Comparison of ENCODE assay signal across 9 cellular contexts in genomic region chr4:81562093-81562492, GRCh38.
DNase-seq lines count a peak whose midpoint lies in the region; ATAC-seq lines count a peak whose summit lies in the region.
"Had no signal": no experiment of that assay in that cellular context is flagged by ENCODE, and none has a peak within 500 bp of the region (broad histone marks: within the 10 kb centered on the region; RNA-seq: fewer than 3 reads in every experiment).

No MANE protein-coding gene starts in this region.

- H3K27me3 Mint-ChIP-seq in activated CD4-positive, alpha-beta T cell treated with anti-CD3 and anti-CD28 coated beads, Interleukin-2, amount 10 ng/mL, durations not matched to agents 24 days and 14 days: no peaks in the 10 kb centered on the region
- H3K27me3 Mint-ChIP-seq in stimulated activated memory B cell treated with anti-CD40 and anti-IgM and Interleukin-4, amounts not matched to agents 10 μg/mL and 1 μg/mL and 100 μg/mL, for 72 hours: no peaks in the 10 kb centered on the region

- H2AFZ ChIP-seq in mesenchymal stem cell (ENCODE audit: low read depth, low read length): no peak overlapping the region

- no peak overlapping the region for H3K23ac ChIP-seq in mesenchymal stem cell (ENCODE audit: low read length in 2 of 2)

- peak; percentile 95 for ATAC-seq in HG02840 (IDR thresholded peaks at IDR 0.05; ENCODE audit: low FRiP score, unreplicated experiment)
- ATAC-seq in stimulated activated memory B cell treated with anti-CD40 and anti-IgM and Interleukin-4, amounts not matched to agents 10 μg/mL and 1 μg/mL and 100 μg/mL, for 72 hours: peak; percentile 97

- no peaks in the 10 kb centered on the region for H3K36me3 ChIP-seq in mesenchymal stem cell (ENCODE audit: control insufficient read depth in 1 of 2, insufficient read depth in 2 of 2, low read depth in 1 of 2, low read length in 2 of 2)

- H3K4me3 ChIP-seq in mesenchymal stem cell (ENCODE audit: insufficient read depth in 1 of 2, low read depth in 1 of 2, low read length in 2 of 2): no peak overlapping the region

- H2BK15ac ChIP-seq in mesenchymal stem cell (ENCODE audit: low read depth, poor library complexity, severe bottlenecking): no peak overlapping the region

- no peak overlapping the region for H3K9ac ChIP-seq in mesenchymal stem cell (ENCODE audit: low read length)

- no peak overlapping the region for H3K14ac ChIP-seq in mesenchymal stem cell (ENCODE audit: low read length in 2 of 2)

- no peak overlapping the region for H3K4me2 ChIP-seq in mesenchymal stem cell (ENCODE audit: low read length, poor library complexity, severe bottlenecking)

- no peak overlapping the region for H2BK12ac ChIP-seq in mesenchymal stem cell (ENCODE audit: low read length in 2 of 2)

- no peak overlapping the region for H4K8ac ChIP-seq in mesenchymal stem cell (ENCODE audit: low read length)

- H3K27me3 ChIP-seq in mesenchymal stem cell (ENCODE audit: control insufficient read depth in 1 of 2, insufficient read depth in 1 of 2, low read length in 2 of 2): peaks cover 0 to 6% of the 10 kb centered on the region in 2 experiments

- H3K79me1 ChIP-seq in mesenchymal stem cell (replicated peaks; ENCODE audit: low read length, poor library complexity, severe bottlenecking): no peaks in the 10 kb centered on the region

- no peak overlapping the region for H2AK5ac ChIP-seq in mesenchymal stem cell (ENCODE audit: low read length, severe bottlenecking)

- H2BK5ac ChIP-seq in mesenchymal stem cell (ENCODE audit: low read depth, low read length, poor library complexity, severe bottlenecking): no peak overlapping the region

- H3K4me3 Mint-ChIP-seq in activated CD4-positive, alpha-beta T cell treated with anti-CD3 and anti-CD28 coated beads, Interleukin-2, amount 10 ng/mL, durations not matched to agents 24 days and 14 days: no peak overlapping the region
- H3K4me3 Mint-ChIP-seq in stimulated activated memory B cell treated with anti-CD40 and anti-IgM and Interleukin-4, amounts not matched to agents 10 μg/mL and 1 μg/mL and 100 μg/mL, for 72 hours: no peak overlapping the region
- H3K4me3 Mint-ChIP-seq: brain had no signal

- no peak overlapping the region for H3K27ac Mint-ChIP-seq in activated CD4-positive, alpha-beta T cell treated with anti-CD3 and anti-CD28 coated beads, Interleukin-2, amount 10 ng/mL, durations not matched to agents 24 days and 14 days
- H3K27ac Mint-ChIP-seq in stimulated activated memory B cell treated with anti-CD40 and anti-IgM and Interleukin-4, amounts not matched to agents 10 μg/mL and 1 μg/mL and 100 μg/mL, for 72 hours: peak overlapping the region; percentile 59
- H3K27ac Mint-ChIP-seq: brain had no signal

- intact Hi-C loops in activated CD4-positive, alpha-beta T cell treated with anti-CD3 and anti-CD28 coated beads, Interleukin-2, amount 10 ng/mL, durations not matched to agents 24 days and 14 days (cut with micrococcal nuclease): loop anchor here (5.0 kb wide), 1 partner anchor 70 kb away; no protein-coding TSS in a partner anchor

- WGBS in mesenchymal stem cell: no CpG with 5 or more reads among the region's 1 CpG

- H3K36me3 Mint-ChIP-seq in activated CD4-positive, alpha-beta T cell treated with anti-CD3 and anti-CD28 coated beads, Interleukin-2, amount 10 ng/mL, durations not matched to agents 24 days and 14 days (ENCODE audit: low read depth): no peaks in the 10 kb centered on the region
- peaks cover 4% of the 10 kb centered on the region for H3K36me3 Mint-ChIP-seq in stimulated activated memory B cell treated with anti-CD40 and anti-IgM and Interleukin-4, amounts not matched to agents 10 μg/mL and 1 μg/mL and 100 μg/mL, for 72 hours
- H3K36me3 Mint-ChIP-seq: brain had no signal

- DNase-seq in activated CD4-positive, alpha-beta T cell treated with anti-CD3 and anti-CD28 coated beads, Interleukin-2, amount 10 ng/mL, durations not matched to agents 24 days and 14 days: peak; percentile 64
- no peak for DNase-seq in activated CD4-positive, alpha-beta T cell treated with anti-CD3 and anti-CD28 coated beads, Interleukin-2, amount 50 U/mL, for 1 hour
- DNase-seq in NAMALWA (ENCODE audit: low spot score) (peak; percentile 95), dedifferentiated amniotic fluid mesenchymal stem cell (ENCODE audit: extremely low spot score) (no peak), mesenchymal stem cell (no peak)
- DNase-seq in activated naive CD4-positive, alpha-beta T cell treated with anti-CD3 and anti-CD28 coated beads, Interleukin-2, amount 50 U/mL, for 16 hours: no peak

- H3K18ac ChIP-seq in mesenchymal stem cell (ENCODE audit: low read depth in 1 of 2, low read length in 2 of 2): no peak overlapping the region

- H3K4me1 ChIP-seq in mesenchymal stem cell (ENCODE audit: control insufficient read depth, insufficient read depth, low read depth, low read length): peaks cover 2% of the 10 kb centered on the region

- no peak overlapping the region for H3K4ac ChIP-seq in mesenchymal stem cell (ENCODE audit: low read depth in 1 of 2, low read length in 2 of 2)

- H3K27ac ChIP-seq in mesenchymal stem cell (ENCODE audit: low read length, poor library complexity, severe bottlenecking): no peak overlapping the region

- H4K91ac ChIP-seq in mesenchymal stem cell (ENCODE audit: low read length): no peak overlapping the region

- no peaks in the 10 kb centered on the region for H3K9me3 ChIP-seq in mesenchymal stem cell (ENCODE audit: control insufficient read depth, low read length)

- peaks cover 4% of the 10 kb centered on the region for H3K9me3 Mint-ChIP-seq in activated CD4-positive, alpha-beta T cell treated with anti-CD3 and anti-CD28 coated beads, Interleukin-2, amount 10 ng/mL, durations not matched to agents 24 days and 14 days
- peaks cover 3% of the 10 kb centered on the region for H3K9me3 Mint-ChIP-seq in stimulated activated memory B cell treated with anti-CD40 and anti-IgM and Interleukin-4, amounts not matched to agents 10 μg/mL and 1 μg/mL and 100 μg/mL, for 72 hours
- H3K9me3 Mint-ChIP-seq: brain had no signal

- H3K4me1 Mint-ChIP-seq in activated CD4-positive, alpha-beta T cell treated with anti-CD3 and anti-CD28 coated beads, Interleukin-2, amount 10 ng/mL, durations not matched to agents 24 days and 14 days: peaks cover 9% of the 10 kb centered on the region
- H3K4me1 Mint-ChIP-seq in stimulated activated memory B cell treated with anti-CD40 and anti-IgM and Interleukin-4, amounts not matched to agents 10 μg/mL and 1 μg/mL and 100 μg/mL, for 72 hours: peaks cover 65% of the 10 kb centered on the region

- no peak overlapping the region for H2BK120ac ChIP-seq in mesenchymal stem cell (ENCODE audit: low read depth, low read length)

Comparison
In these comparisons a context has a peak if more than half of its experiments do, and no peak if none do; other contexts are left out.
1. DNase-seq: peak in activated CD4-positive, alpha-beta T cell treated with anti-CD3 and anti-CD28 coated beads, Interleukin-2, amount 10 ng/mL, durations not matched to agents 24 days and 14 days (single experiment) and NAMALWA (single experiment); none in activated CD4-positive, alpha-beta T cell treated with anti-CD3 and anti-CD28 coated beads, Interleukin-2, amount 50 U/mL, for 1 hour (single experiment), activated naive CD4-positive, alpha-beta T cell treated with anti-CD3 and anti-CD28 coated beads, Interleukin-2, amount 50 U/mL, for 16 hours (single experiment), dedifferentiated amniotic fluid mesenchymal stem cell (single experiment) and mesenchymal stem cell (single experiment).